13 cellular contexts compared by ENCODE assay signal in genomic region chr7:128910569-128910945, GRCh38. TPM values are rescaled to one million over a fixed set of nuclear protein-coding genes. Genes with fewer than 3 reads are reported as not detected.
DNase-seq lines count a peak whose midpoint lies in the region; ATAC-seq and TF ChIP-seq lines count a peak whose summit lies in the region.
"Had no signal": no experiment of that assay in that cellular context is flagged by ENCODE, and none has a peak within 500 bp of the region (broad histone marks: within the 10 kb centered on the region; RNA-seq: fewer than 3 reads in every experiment).

Gene KCP (minus strand): TSS chr7:128910709. CDS start chr7:128910676, 33 bp downstream.

- peaks cover 10% of the 10 kb centered on the region; the same call in 1 of the 2 replicates for H3K27me3 ChIP-seq in SJCRH30

- in situ Hi-C loops in ACHN (cut with HindIII; ENCODE audit: low pct_ligation_motif_present, low pct_unique_long_range_greater_than_20kb, low sequenced_read_pairs): no loop called here

- DNase-seq in ACHN: peak; percentile 74
- DNase-seq in SJCRH30: no peak
- no peak for DNase-seq in foreskin fibroblast
- DNase-seq in neural crest cell (ENCODE audit: low read depth, low spot score): no peak
- DNase-seq in NCI-H748 treated with DMSO at 0.1 percent for 48 hours (lab: John Stamatoyannopoulos, UW): no peak
- no peak for DNase-seq in effector memory CD8-positive, alpha-beta T cell
- no peak for DNase-seq in NCI-H2196 treated with DMSO at 0.1 percent for 48 hours (lab: John Stamatoyannopoulos, UW; ENCODE audit: unreplicated experiment)
- DNase-seq: hypothalamus; NCI-H1092 treated with DMSO at 0.1 percent for 48 hours; stimulated activated CD4-positive, alpha-beta T cell treated with anti-CD3 and anti-CD28 coated beads, Interleukin-4, amount 100 ng/mL, for 1 hour had no signal

- H3K36me3 ChIP-seq in SJCRH30: no peaks in the 10 kb centered on the region

- no peaks in the 10 kb centered on the region for H3K9me3 Mint-ChIP-seq in neural crest cell
- H3K9me3 Mint-ChIP-seq in effector memory CD8-positive, alpha-beta T cell: no peaks in the 10 kb centered on the region
- H3K9me3 Mint-ChIP-seq: activated naive CD4-positive, alpha-beta T cell treated with anti-CD3 and anti-CD28 coated beads, Interleukin-2, amount 50 U/mL, for 24 hours; CD8-positive, alpha-beta memory T cell had no signal

- H3K4me3 Mint-ChIP-seq in neural crest cell: peak within 1 kb of the TSS; percentile 86
- no peak within 1 kb of the TSS for H3K4me3 Mint-ChIP-seq in effector memory CD8-positive, alpha-beta T cell
- H3K4me3 Mint-ChIP-seq: activated naive CD4-positive, alpha-beta T cell treated with anti-CD3 and anti-CD28 coated beads, Interleukin-2, amount 50 U/mL, for 24 hours; CD8-positive, alpha-beta memory T cell had no signal

- peaks cover 5% of the 10 kb centered on the region; the same call in 1 of the 2 replicates for H3K4me1 ChIP-seq in SJCRH30

- peak within 1 kb of the TSS; percentile 79 for H3K27ac Mint-ChIP-seq in neural crest cell (ENCODE audit: unreplicated experiment)
- no peak within 1 kb of the TSS for H3K27ac Mint-ChIP-seq in effector memory CD8-positive, alpha-beta T cell
- H3K27ac Mint-ChIP-seq: activated naive CD4-positive, alpha-beta T cell treated with anti-CD3 and anti-CD28 coated beads, Interleukin-2, amount 50 U/mL, for 24 hours had no signal

- TF ChIP-seq CTCF in foreskin fibroblast (IDR thresholded peaks at IDR 0.05; ENCODE audit: low read depth, low read length) (no peak), neural crest cell (conservative IDR thresholded peaks at IDR 0.05) (no peak)

- no peak within 1 kb of the TSS for H3K27ac ChIP-seq in SJCRH30

- no peak for ATAC-seq in effector memory CD8-positive, alpha-beta T cell (replicated peaks)
- no peak for ATAC-seq in GM18858 (IDR thresholded peaks at IDR 0.05; ENCODE audit: unreplicated experiment)

- H3K9me3 ChIP-seq in SJCRH30 (replicated peaks): no peaks in the 10 kb centered on the region

- H3K27me3 Mint-ChIP-seq in neural crest cell (ENCODE audit: low read depth): peaks cover 29% of the 10 kb centered on the region
- H3K27me3 Mint-ChIP-seq in effector memory CD8-positive, alpha-beta T cell: peaks cover 65 to 99% of the 10 kb centered on the region in 2 donors

- no peaks in the 10 kb centered on the region for H3K36me3 Mint-ChIP-seq in neural crest cell (ENCODE audit: low read depth)
- no peaks in the 10 kb centered on the region for H3K36me3 Mint-ChIP-seq in effector memory CD8-positive, alpha-beta T cell (ENCODE audit: insufficient read depth)
- H3K36me3 Mint-ChIP-seq: activated naive CD4-positive, alpha-beta T cell treated with anti-CD3 and anti-CD28 coated beads, Interleukin-2, amount 50 U/mL, for 24 hours; CD8-positive, alpha-beta memory T cell had no signal

- peak within 1 kb of the TSS; percentile 64 for H3K4me3 ChIP-seq in SJCRH30
- H3K4me3 ChIP-seq in foreskin fibroblast (ENCODE audit: low read depth in 1 of 2, low read length in 2 of 2): peak within 1 kb of the TSS; percentile 40 to 43

- H3K4me1 Mint-ChIP-seq in neural crest cell: peaks cover 26% of the 10 kb centered on the region
- H3K4me1 Mint-ChIP-seq in effector memory CD8-positive, alpha-beta T cell (ENCODE audit: low read depth in 2 of 2): peaks cover 4 to 9% of the 10 kb centered on the region in 2 donors

RNA-seq across cellular contexts. Expression of gene KCP, which starts in this region (rescaled TPM):
- 0.20 and 0.38 TPM in 2 replicates for total RNA-seq in SJCRH30 (2014; rRNA removed; shearing (Covaris generic))
- total RNA-seq in neural crest cell: 2.7 and 2.9 TPM in 2 replicates
